Comparison of ENCODE assay signal across 30 cellular contexts in genomic region chr18:48364146-48364545, GRCh38. TPM values are rescaled to one million over a fixed set of nuclear protein-coding genes. Genes with fewer than 3 reads are reported as not detected.
"Had no signal": no experiment of that assay in that cellular context is flagged by ENCODE, and none has a peak within 500 bp of the region (broad histone marks: within the 10 kb centered on the region; RNA-seq: fewer than 3 reads in every experiment).

No MANE protein-coding gene starts in this region.

- H3K27ac ChIP-seq: epithelial cell of prostate, esophagus muscularis mucosa, foreskin keratinocyte, gastroesophageal sphincter, heart left ventricle, hepatocyte, lower lobe of right lung, neural progenitor cell, psoas muscle, sigmoid colon, thoracic aorta, tibial nerve, upper lobe of right lung, uterus had no signal

- ATAC-seq: foreskin keratinocyte; gastroesophageal sphincter; heart left ventricle; left ventricle myocardium superior; lower lobe of right lung; mucosa of descending colon; natural killer cell treated with Interleukin-12 subunit alpha and Interleukin-12 subunit beta and Interleukin-15 and Interleukin-18, amount 100 ng/mL, for 72 hours; psoas muscle; right cardiac atrium; stimulated activated effector memory CD8-positive, alpha-beta T cell treated with anti-CD3 and anti-CD28 coated beads, Interleukin-12 subunit alpha, Interleukin-12 subunit beta, amount 100 ng/mL, for 72 hours; upper lobe of right lung had no signal

- H3K27me3 ChIP-seq: esophagus muscularis mucosa, gastroesophageal sphincter, heart left ventricle, hepatocyte, neural progenitor cell, sigmoid colon, tibial nerve, upper lobe of right lung, uterus had no signal

- H3K36me3 ChIP-seq: esophagus muscularis mucosa, gastroesophageal sphincter, heart left ventricle, lower lobe of right lung, neural progenitor cell, sigmoid colon, thoracic aorta, tibial nerve, upper lobe of right lung, uterus had no signal

- H3K4me1 Mint-ChIP-seq: naive B cell; stimulated activated effector memory CD8-positive, alpha-beta T cell treated with anti-CD3 and anti-CD28 coated beads, Interleukin-12 subunit alpha, Interleukin-12 subunit beta, amount 100 ng/mL, for 72 hours had no signal

- DNase-seq: cerebellar nuclear complex; cortex of kidney; effector CD4-positive, alpha-beta T cell; foreskin keratinocyte; heart left ventricle; kidney glomerular epithelial cell; left ventricle myocardium superior; lower lobe of right lung; mucosa of descending colon; naive B cell; nucleus accumbens; psoas muscle; right cardiac atrium; stimulated activated CD4-positive, alpha-beta T cell treated with anti-CD3 and anti-CD28 coated beads, Interleukin-2, amount 100 ng/mL, for 24 hours; stimulated activated CD4-positive, alpha-beta T cell treated with anti-CD3 and anti-CD28 coated beads, Interleukin-4, amount 100 ng/mL, for 24 hours; stimulated activated naive CD4-positive, alpha-beta T cell treated with Interleukin-2 at 50 U/mL for 16 hours; upper lobe of right lung; uterus had no signal

- H3K36me3 Mint-ChIP-seq: mesothelial cell of epicardium; naive B cell; neural progenitor cell; stimulated activated effector memory CD8-positive, alpha-beta T cell treated with anti-CD3 and anti-CD28 coated beads, Interleukin-12 subunit alpha, Interleukin-12 subunit beta, amount 100 ng/mL, for 72 hours had no signal

- FAIRE-seq: islet of Langerhans had no signal

- H3K4me1 ChIP-seq: foreskin keratinocyte, gastroesophageal sphincter, lower lobe of right lung, psoas muscle, sigmoid colon, uterus had no signal

- H3K27ac Mint-ChIP-seq: naive B cell; natural killer cell treated with Interleukin-12 subunit alpha and Interleukin-12 subunit beta and Interleukin-15 and Interleukin-18, amount 100 ng/mL, for 72 hours; neural progenitor cell; stimulated activated effector memory CD8-positive, alpha-beta T cell treated with anti-CD3 and anti-CD28 coated beads, Interleukin-12 subunit alpha, Interleukin-12 subunit beta, amount 100 ng/mL, for 72 hours had no signal

- H3K9me3 ChIP-seq: esophagus muscularis mucosa, gastroesophageal sphincter, lower lobe of right lung, mucosa of descending colon, thoracic aorta, tibial nerve, upper lobe of right lung, uterus had no signal

- H3K4me3 Mint-ChIP-seq: mesothelial cell of epicardium; naive B cell; natural killer cell treated with Interleukin-12 subunit alpha and Interleukin-12 subunit beta and Interleukin-15 and Interleukin-18, amount 100 ng/mL, for 72 hours; neural progenitor cell; stimulated activated effector memory CD8-positive, alpha-beta T cell treated with anti-CD3 and anti-CD28 coated beads, Interleukin-12 subunit alpha, Interleukin-12 subunit beta, amount 100 ng/mL, for 72 hours had no signal

- H3K4me3 ChIP-seq: esophagus muscularis mucosa, gastroesophageal sphincter, heart left ventricle, hepatocyte, lower lobe of right lung, mucosa of descending colon, neural progenitor cell, psoas muscle, sigmoid colon, thoracic aorta, tibial nerve, upper lobe of right lung, uterus had no signal

RNA-seq across cellular contexts. Expression of gene ZBTB7C, which starts 45.0 kb away (rescaled TPM):
- total RNA-seq: natural killer cell treated with Interleukin-12 subunit alpha and Interleukin-12 subunit beta and Interleukin-15 and Interleukin-18, amount 100 ng/mL, for 72 hours had no signal
